ENCODE assay signal across 22 cellular contexts in the genomic region with DNA sequence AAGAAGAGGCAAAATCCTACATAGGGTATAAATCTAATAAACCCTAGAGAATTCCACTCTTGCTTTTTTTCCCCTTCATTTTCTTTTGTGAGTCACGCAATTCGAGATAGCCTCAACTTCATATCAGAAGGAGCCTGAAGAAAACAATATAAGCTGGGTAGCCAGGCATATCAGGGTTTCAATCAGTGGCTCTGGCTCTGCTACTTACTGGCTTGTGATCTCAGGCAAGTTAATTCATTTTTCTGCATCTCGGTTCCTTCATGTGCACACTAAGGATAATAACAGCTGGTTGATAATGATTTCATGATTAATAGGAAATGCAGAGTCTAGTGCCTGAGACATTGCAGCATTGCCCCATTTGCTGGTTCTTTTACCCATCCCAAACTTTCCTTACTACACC.
"Had no signal": no experiment of that assay in that cellular context is flagged by ENCODE, and none has a peak within 500 bp of the region (broad histone marks: within the 10 kb centered on the region; RNA-seq: fewer than 3 reads in every experiment).

No MANE protein-coding gene starts in this region.

- H3K36me3 ChIP-seq: esophagus squamous epithelium, gastrocnemius medialis, heart right ventricle, left lung, lower lobe of right lung had no signal

- H3K4me3 ChIP-seq: esophagus squamous epithelium, gastrocnemius medialis, heart right ventricle, left lung, lower lobe of right lung, mucosa of descending colon had no signal

- H3K27ac ChIP-seq: epithelial cell of prostate, esophagus squamous epithelium, gastrocnemius medialis, heart right ventricle, left lung, lower lobe of right lung had no signal

- DNase-seq: cortex of kidney; effector CD8-positive, alpha-beta T cell; effector memory CD8-positive, alpha-beta T cell; endodermal cell; erythroblast; esophagus squamous epithelium; foreskin fibroblast; foreskin melanocyte; gastrocnemius medialis; glutamatergic neuron; head of caudate nucleus; heart right ventricle; hippocampal formation; left cardiac atrium; left lung; left ventricle myocardium superior; lower lobe of right lung; mesenchymal stem cell; mucosa of descending colon; naive B cell; natural killer cell had no signal

- H3K4me1 ChIP-seq: esophagus squamous epithelium, heart right ventricle, left lung, lower lobe of right lung had no signal

- H3K27me3 ChIP-seq: gastrocnemius medialis, left lung had no signal

- H3K9me3 ChIP-seq: esophagus squamous epithelium, gastrocnemius medialis, heart right ventricle, left lung, lower lobe of right lung, mucosa of descending colon had no signal
